19 cellular contexts compared by ENCODE assay signal in the genomic region with DNA sequence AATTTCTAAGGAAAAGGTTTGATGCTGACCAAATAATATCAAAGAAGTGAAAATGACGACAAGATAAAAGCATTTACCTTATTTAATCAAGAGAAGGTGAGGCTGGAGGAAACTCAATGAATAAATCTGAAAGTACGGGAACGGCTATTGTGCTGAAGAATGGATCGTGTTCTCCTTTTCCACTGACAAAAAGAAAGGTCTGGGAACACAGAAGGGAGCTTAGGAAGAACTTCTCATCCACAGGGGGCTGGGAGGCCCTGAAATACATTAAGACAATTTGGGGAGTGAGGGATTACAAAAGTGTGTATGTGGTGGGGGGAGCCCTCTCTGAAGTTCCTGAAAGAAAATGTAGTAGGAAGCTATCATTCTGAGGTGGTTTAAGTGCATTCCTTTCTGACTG.
"Had no signal": no experiment of that assay in that cellular context is flagged by ENCODE, and none has a peak within 500 bp of the region (broad histone marks: within the 10 kb centered on the region; RNA-seq: fewer than 3 reads in every experiment).

No MANE protein-coding gene starts in this region.

- H3K4me3 ChIP-seq: heart left ventricle, lung, ovary had no signal

- H3K27ac Mint-ChIP-seq: naive thymus-derived CD4-positive, alpha-beta T cell had no signal

- H3K27ac ChIP-seq: heart left ventricle, ovary had no signal

- H3K4me1 ChIP-seq: heart left ventricle had no signal

- H3K36me3 Mint-ChIP-seq: naive thymus-derived CD4-positive, alpha-beta T cell had no signal

- ATAC-seq: esophagus mucosa; heart left ventricle; left colon; left ventricle myocardium superior; naive thymus-derived CD4-positive, alpha-beta T cell; right cardiac atrium had no signal

- H3K27me3 ChIP-seq: heart left ventricle, ovary had no signal

- H3K4me3 Mint-ChIP-seq: naive thymus-derived CD4-positive, alpha-beta T cell had no signal

- H3K27me3 Mint-ChIP-seq: naive thymus-derived CD4-positive, alpha-beta T cell had no signal

- DNase-seq: effector memory CD4-positive, alpha-beta T cell; heart left ventricle; hippocampal formation; left colon; left ventricle myocardium superior; mesenchymal stem cell; naive thymus-derived CD4-positive, alpha-beta T cell; nucleus accumbens; ovary; right cardiac atrium; small intestine; stimulated activated CD4-positive, alpha-beta T cell treated with anti-CD3 and anti-CD28 coated beads, Interleukin-12 subunit alpha, Interleukin-12 subunit beta, amount 100 ng/mL, for 4 hours; stimulated activated naive CD4-positive, alpha-beta T cell treated with Interleukin-2 at 50 U/mL for 16 hours; trophoblast cell had no signal

- H3K9me3 ChIP-seq: heart left ventricle, ovary had no signal

- H3K36me3 ChIP-seq: heart left ventricle, ovary had no signal

- FAIRE-seq: endometrium, frontal cortex, small intestine, urothelium cell line had no signal

- H3K4me1 Mint-ChIP-seq: naive thymus-derived CD4-positive, alpha-beta T cell had no signal
